21 cellular contexts compared by ENCODE assay signal in genomic region chr2:203112342-203112741, GRCh38.
"Had no signal": no experiment of that assay in that cellular context is flagged by ENCODE, and none has a peak within 500 bp of the region (broad histone marks: within the 10 kb centered on the region; RNA-seq: fewer than 3 reads in every experiment).

No MANE protein-coding gene starts in this region.

- H3K9me3 ChIP-seq: esophagus muscularis mucosa, gastrocnemius medialis, ovary, prostate gland, tibial artery had no signal

- H3K27ac ChIP-seq: esophagus muscularis mucosa, gastrocnemius medialis, ovary, prostate gland, tibial artery had no signal

- H3K4me3 ChIP-seq: esophagus muscularis mucosa, gastrocnemius medialis, ovary, prostate gland, tibial artery had no signal

- H3K27me3 Mint-ChIP-seq: activated T-cell treated with anti-CD3 and anti-CD28 coated beads, Interleukin-2, amount 50 U/mL, for 24 hours; activated T-helper 17 cell treated with anti-CD3 and anti-CD28 coated beads, Interleukin-2, amount 50 U/mL, for 72 hours; memory B cell; natural killer cell treated with Interleukin-12 subunit alpha and Interleukin-12 subunit beta and Interleukin-15 and Interleukin-18, amount 100 ng/mL, for 72 hours; stimulated activated naive CD8-positive, alpha-beta T cell treated with anti-CD3 and anti-CD28 coated beads, Interleukin-15, Interleukin-2, amounts not matched to agents 100 ng/mL and 50 ng/mL, for 24 hours had no signal

- H3K27me3 ChIP-seq: esophagus muscularis mucosa, gastrocnemius medialis, ovary, tibial artery had no signal

- H3K4me1 ChIP-seq: esophagus muscularis mucosa, gastrocnemius medialis, prostate gland, tibial artery had no signal

- H3K36me3 ChIP-seq: ovary, prostate gland had no signal

- H3K4me1 Mint-ChIP-seq: activated T-helper 17 cell treated with anti-CD3 and anti-CD28 coated beads, Interleukin-2, amount 50 U/mL, for 72 hours; memory B cell had no signal

- DNase-seq: activated CD4-positive, alpha-beta T cell treated with anti-CD3 and anti-CD28 coated beads for 1 hour; activated CD4-positive, alpha-beta T cell treated with anti-CD3 and anti-CD28 coated beads, Interleukin-2, amount 50 U/mL, for 1 hour; activated CD8-positive, alpha-beta memory T cell treated with anti-CD3 and anti-CD28 coated beads for 24 hours; activated CD8-positive, alpha-beta memory T cell treated with anti-CD3 and anti-CD28 coated beads, Interleukin-2, amount 50 U/mL, for 4 hours; activated T-cell treated with anti-CD3 and anti-CD28 coated beads, Interleukin-2, amount 50 U/mL, for 24 hours; aorta; central memory CD4-positive, alpha-beta T cell; effector memory CD4-positive, alpha-beta T cell; gastrocnemius medialis; left cardiac atrium; ovary; stimulated activated CD4-positive, alpha-beta T cell treated with anti-CD3 and anti-CD28 coated beads, Interleukin-4, amount 100 ng/mL, for 4 hours; tibial artery had no signal

- H3K27ac Mint-ChIP-seq: activated naive CD4-positive, alpha-beta T cell treated with anti-CD3 and anti-CD28 coated beads, Interleukin-2, amount 50 U/mL, for 72 hours; activated T-cell treated with anti-CD3 and anti-CD28 coated beads, Interleukin-2, amount 50 U/mL, for 24 hours; activated T-helper 17 cell treated with anti-CD3 and anti-CD28 coated beads, Interleukin-2, amount 50 U/mL, for 72 hours; memory B cell; natural killer cell treated with Interleukin-12 subunit alpha and Interleukin-12 subunit beta and Interleukin-15 and Interleukin-18, amount 100 ng/mL, for 72 hours; stimulated activated naive CD8-positive, alpha-beta T cell treated with anti-CD3 and anti-CD28 coated beads, Interleukin-15, Interleukin-2, amounts not matched to agents 100 ng/mL and 50 ng/mL, for 24 hours; T-helper 2 cell treated with Interferon-gamma antibody and Interleukin-4, amounts not matched to agents 5 μg/mL and 100 μg/mL, for 36 hours had no signal

- H3K9me3 Mint-ChIP-seq: activated naive CD4-positive, alpha-beta T cell treated with anti-CD3 and anti-CD28 coated beads, Interleukin-2, amount 50 U/mL, for 72 hours; activated T-cell treated with anti-CD3 and anti-CD28 coated beads, Interleukin-2, amount 50 U/mL, for 24 hours; activated T-helper 17 cell treated with anti-CD3 and anti-CD28 coated beads, Interleukin-2, amount 50 U/mL, for 72 hours; memory B cell; natural killer cell treated with Interleukin-12 subunit alpha and Interleukin-12 subunit beta and Interleukin-15 and Interleukin-18, amount 100 ng/mL, for 72 hours; stimulated activated naive CD8-positive, alpha-beta T cell treated with anti-CD3 and anti-CD28 coated beads, Interleukin-15, Interleukin-2, amounts not matched to agents 100 ng/mL and 50 ng/mL, for 24 hours; T-helper 2 cell treated with Interferon-gamma antibody and Interleukin-4, amounts not matched to agents 5 μg/mL and 100 μg/mL, for 36 hours had no signal

- H3K4me3 Mint-ChIP-seq: activated T-cell treated with anti-CD3 and anti-CD28 coated beads, Interleukin-2, amount 50 U/mL, for 24 hours; activated T-helper 17 cell treated with anti-CD3 and anti-CD28 coated beads, Interleukin-2, amount 50 U/mL, for 72 hours; memory B cell; natural killer cell treated with Interleukin-12 subunit alpha and Interleukin-12 subunit beta and Interleukin-15 and Interleukin-18, amount 100 ng/mL, for 72 hours; stimulated activated naive CD8-positive, alpha-beta T cell treated with anti-CD3 and anti-CD28 coated beads, Interleukin-15, Interleukin-2, amounts not matched to agents 100 ng/mL and 50 ng/mL, for 24 hours; T-helper 2 cell treated with Interferon-gamma antibody and Interleukin-4, amounts not matched to agents 5 μg/mL and 100 μg/mL, for 36 hours had no signal
